ENCODE assay signal across 19 cellular contexts in the genomic region with DNA sequence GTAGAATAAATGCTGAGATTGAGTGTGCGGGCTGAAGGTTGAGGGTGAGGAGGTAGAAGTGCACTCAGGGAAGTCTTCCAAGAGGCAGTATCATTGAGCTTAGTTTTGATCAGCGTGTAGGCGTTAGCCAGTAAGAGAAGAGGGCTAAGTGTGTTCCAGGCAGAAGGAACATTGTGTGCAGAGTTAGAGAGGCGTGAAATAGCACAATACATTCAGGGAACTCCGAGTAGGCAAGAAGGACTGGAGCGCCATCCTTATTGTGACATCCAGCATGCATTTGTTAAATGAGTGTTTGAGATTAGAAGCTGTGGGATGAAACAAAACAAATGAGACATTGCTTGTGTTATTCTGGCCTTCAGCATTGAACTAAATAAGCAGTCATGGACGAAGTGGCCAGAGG.
DNase-seq lines count a peak whose midpoint lies in the region; ATAC-seq and TF ChIP-seq lines count a peak whose summit lies in the region.
"Had no signal": no experiment of that assay in that cellular context is flagged by ENCODE, and none has a peak within 500 bp of the region (broad histone marks: within the 10 kb centered on the region; RNA-seq: fewer than 3 reads in every experiment).

No MANE protein-coding gene starts in this region.

- peaks cover 41 to 42% of the 10 kb centered on the region in 2 experiments for H3K4me1 ChIP-seq in HCT116 (ENCODE audit: control insufficient read depth in 1 of 2, insufficient read depth in 2 of 2, low read length in 2 of 2)
- peaks cover 52% of the 10 kb centered on the region for H3K4me1 ChIP-seq in PC-3 (ENCODE audit: insufficient read depth, low read length)
- peaks cover 18% of the 10 kb centered on the region for H3K4me1 ChIP-seq in OCI-LY7 (ENCODE audit: insufficient read depth, low read length, poor library complexity, severe bottlenecking)

- BruUV-seq in HCT116 (replicated peaks; lab: Mats Ljungman, UMichigan) (no TSS peak), PC-3 (replicated peaks; lab: Mats Ljungman, UMichigan) (no TSS peak), OCI-LY7 (replicated peaks; lab: Mats Ljungman, UMichigan) (no TSS peak)

- H3K4me1 Mint-ChIP-seq in glutamatergic neuron (ENCODE audit: low read depth, unreplicated experiment) (no peaks in the 10 kb centered on the region), osteocyte (ENCODE audit: unreplicated experiment) (peaks cover 48% of the 10 kb centered on the region)

- intact Hi-C loops in HCT116 (cut with micrococcal nuclease) = loop anchor here (5.0 kb wide), 1 partner anchor 285 kb away; no protein-coding TSS in a partner anchor
- intact Hi-C loops in PC-3 (cut with micrococcal nuclease) = loop anchor here (5.0 to 10.0 kb wide), 3 partner anchors 50 to 238 kb away; no protein-coding TSS in a partner anchor
- intact Hi-C loops in OCI-LY7 (cut with micrococcal nuclease; ENCODE audit: unreplicated experiment) = no loop called here

- peaks cover 6% of the 10 kb centered on the region for H3F3A ChIP-seq in PC-3 (ENCODE audit: low read length, unreplicated experiment)

- H3K9me3 Mint-ChIP-seq in glutamatergic neuron (ENCODE audit: unreplicated experiment) (no peaks in the 10 kb centered on the region), osteocyte (ENCODE audit: unreplicated experiment) (peaks cover 4% of the 10 kb centered on the region)

- ATAC-seq in HCT116 (no peak), PC-3 (no peak), HG03095 (IDR thresholded peaks at IDR 0.05; ENCODE audit: unreplicated experiment) (no peak), HG03045 (IDR thresholded peaks at IDR 0.05; ENCODE audit: unreplicated experiment) (no peak)
- ATAC-seq: left colon; naive thymus-derived CD4-positive, alpha-beta T cell had no signal

- H3K36me3 ChIP-seq in HCT116 (ENCODE audit: control insufficient read depth in 1 of 2, insufficient read depth in 2 of 2, low read length in 2 of 2) (no peaks in the 10 kb centered on the region), PC-3 (ENCODE audit: low read depth, low read length) (no peaks in the 10 kb centered on the region), brain microvascular endothelial cell (replicated peaks) (no peaks in the 10 kb centered on the region), OCI-LY7 (ENCODE audit: insufficient read depth, low read length) (no peaks in the 10 kb centered on the region)
- H3K36me3 ChIP-seq: BLaER1 treated with 17β-estradiol and CSF1 and Interleukin-3, amounts not matched to agents 10 nM and 100 nM; tibial artery had no signal

- TF ChIP-seq CTCF in HCT116 (IDR thresholded peaks at IDR 0.05 in 2 of 3, conservative IDR thresholded peaks at IDR 0.05 in 1 of 3; ENCODE audit: borderline replicate concordance in 1 of 3, insufficient read depth in 1 of 3, low read depth in 2 of 3, low read length in 2 of 3) (no peak), PC-3 (conservative IDR thresholded peaks at IDR 0.05; ENCODE audit: low read depth, low read length) (no peak), glutamatergic neuron (IDR thresholded peaks at IDR 0.05; ENCODE audit: partially characterized antibody, unreplicated experiment) (no peak), osteocyte (IDR thresholded peaks at IDR 0.05) (no peak), brain microvascular endothelial cell (IDR thresholded peaks at IDR 0.05; ENCODE audit: low read depth, low read length, missing control alignments) (no peak), OCI-LY7 (conservative IDR thresholded peaks at IDR 0.05; ENCODE audit: low read length) (no peak)

- H3K36me3 Mint-ChIP-seq in glutamatergic neuron (ENCODE audit: unreplicated experiment) (no peaks in the 10 kb centered on the region), osteocyte (ENCODE audit: unreplicated experiment) (peaks cover 2% of the 10 kb centered on the region)
- H3K36me3 Mint-ChIP-seq: naive thymus-derived CD4-positive, alpha-beta T cell had no signal

- H3K27me3 ChIP-seq in HCT116 (ENCODE audit: insufficient read depth, low read length) (no peaks in the 10 kb centered on the region), PC-3 (ENCODE audit: low read length) (no peaks in the 10 kb centered on the region), brain microvascular endothelial cell (replicated peaks) (no peaks in the 10 kb centered on the region)
- H3K27me3 ChIP-seq: tibial artery had no signal

- TF ChIP-seq RAD21 in HCT116 (IDR thresholded peaks at IDR 0.05; ENCODE audit: low read depth) = no peak

- no peak for TF ChIP-seq POLR2A in HCT116 (IDR thresholded peaks at IDR 0.05; ENCODE audit: borderline replicate concordance, extremely low read depth, insufficient read depth, insufficient read length)

- H3K4me2 ChIP-seq in HCT116 (ENCODE audit: low read length) = peak overlapping the region; percentile 63; the same call in 1 of the 2 replicates
- peak overlapping the region; percentile 48 for H3K4me2 ChIP-seq in PC-3 (ENCODE audit: low read length)
- H3K4me2 ChIP-seq in OCI-LY7 (ENCODE audit: low read length) = no peak overlapping the region

- CTCF ChIA-PET in HCT116 (lab: Charles Lee) = interaction anchor here (0.5 kb wide), 1 partner anchor 13 kb away, joined by 6 read pairs; no protein-coding TSS in a partner anchor
- CTCF ChIA-PET in PC-3 (lab: Charles Lee) = no interaction called here
- CTCF ChIA-PET in OCI-LY7 (lab: Charles Lee; ENCODE audit: unreplicated experiment) = no interaction called here

- in situ Hi-C loops in brain microvascular endothelial cell (cut with HindIII; ENCODE audit: low pct_ligation_motif_present, low sequenced_read_pairs) = no loop called here

- no peak for DNase-seq in HCT116 (ENCODE audit: low read depth, low spot score)
- DNase-seq in PC-3 = no peak
- no peak for DNase-seq in glutamatergic neuron
- DNase-seq in osteocyte (ENCODE audit: extremely low spot score, unreplicated experiment) = no peak
- no peak for DNase-seq in brain microvascular endothelial cell
- DNase-seq in OCI-LY7 (ENCODE audit: low spot score) = no peak
- DNase-seq: activated naive CD4-positive, alpha-beta T cell; DMS79; effector CD4-positive, alpha-beta T cell; left colon; naive thymus-derived CD4-positive, alpha-beta T cell; NCI-H187; NCI-H524; retina; tibial artery had no signal

- H2AFZ ChIP-seq in HCT116 (ENCODE audit: low read depth, low read length, poor library complexity, severe bottlenecking) (no peak overlapping the region), PC-3 (ENCODE audit: low read length) (no peak overlapping the region), OCI-LY7 (ENCODE audit: low read length) (no peak overlapping the region)

- H3K9me3 ChIP-seq in HCT116 (ENCODE audit: control insufficient read depth in 1 of 2, insufficient read depth in 1 of 2, low read depth in 1 of 2, low read length in 2 of 2) = no peaks in the 10 kb centered on the region
- no peaks in the 10 kb centered on the region for H3K9me3 ChIP-seq in PC-3 (ENCODE audit: low read length)
- H3K9me3 ChIP-seq in OCI-LY7 (ENCODE audit: low read length) = no peaks in the 10 kb centered on the region
- H3K9me3 ChIP-seq: BLaER1 treated with 17β-estradiol and CSF1 and Interleukin-3, amounts not matched to agents 10 nM and 100 nM had no signal

- 0 out of 4 replicates have a peak overlapping the region, but pooled peaks of 1 of the 2 experiments have one; percentile 7 for H3K4me3 ChIP-seq in HCT116 (replicated peaks in 1 of 2; ENCODE audit: low read depth in 1 of 2, low read length in 2 of 2)
- H3K4me3 ChIP-seq in PC-3 (ENCODE audit: low read length) = no peak overlapping the region
- H3K4me3 ChIP-seq in brain microvascular endothelial cell (ENCODE audit: low read depth, low read length) = no peak overlapping the region
- no peak overlapping the region for H3K4me3 ChIP-seq in OCI-LY7 (ENCODE audit: low read depth, low read length, poor library complexity, severe bottlenecking)
- H3K4me3 ChIP-seq: BLaER1 treated with 17β-estradiol and CSF1 and Interleukin-3, amounts not matched to agents 10 nM and 100 nM; tibial artery had no signal

- H3K79me2 ChIP-seq in HCT116 (ENCODE audit: insufficient read depth, low read length) = no peaks in the 10 kb centered on the region
- no peaks in the 10 kb centered on the region for H3K79me2 ChIP-seq in PC-3 (ENCODE audit: low read length)
- no peaks in the 10 kb centered on the region for H3K79me2 ChIP-seq in OCI-LY7 (ENCODE audit: insufficient read depth, low read depth, low read length)

- H3K27me3 Mint-ChIP-seq in glutamatergic neuron (ENCODE audit: unreplicated experiment) (no peaks in the 10 kb centered on the region), osteocyte (ENCODE audit: unreplicated experiment) (no peaks in the 10 kb centered on the region)
- H3K27me3 Mint-ChIP-seq: naive thymus-derived CD4-positive, alpha-beta T cell had no signal

- RAD21 ChIA-PET in HCT116 (lab: Charles Lee; ENCODE audit: low non-redundant PET in 1 of 2, low total read pairs in 2 of 2, uncharacterized antibody in 2 of 2, unreplicated experiment in 2 of 2) = no interaction called here

- H3K4me3 Mint-ChIP-seq in glutamatergic neuron (ENCODE audit: unreplicated experiment) (no peak overlapping the region), osteocyte (ENCODE audit: unreplicated experiment) (no peak overlapping the region)
- H3K4me3 Mint-ChIP-seq: naive thymus-derived CD4-positive, alpha-beta T cell had no signal

- H3K9me2 ChIP-seq in HCT116 (ENCODE audit: insufficient read depth) (no peaks in the 10 kb centered on the region), PC-3 (replicated peaks; ENCODE audit: low read length) (no peaks in the 10 kb centered on the region), OCI-LY7 (ENCODE audit: insufficient read depth, low read length) (no peaks in the 10 kb centered on the region)

- H3K27ac Mint-ChIP-seq in glutamatergic neuron (ENCODE audit: unreplicated experiment) = peak overlapping the region; percentile 2
- peak overlapping the region; percentile 6 for H3K27ac Mint-ChIP-seq in osteocyte (ENCODE audit: unreplicated experiment)

- H3K9ac ChIP-seq in HCT116 (ENCODE audit: low read length) = no peak overlapping the region
- no peak overlapping the region for H3K9ac ChIP-seq in PC-3 (ENCODE audit: low read length)
- H3K9ac ChIP-seq: BLaER1 treated with 17β-estradiol and CSF1 and Interleukin-3, amounts not matched to agents 10 nM and 100 nM had no signal

- no peaks in the 10 kb centered on the region for H4K20me1 ChIP-seq in HCT116 (ENCODE audit: insufficient read depth)
- no peaks in the 10 kb centered on the region for H4K20me1 ChIP-seq in PC-3 (ENCODE audit: low read length)
- no peaks in the 10 kb centered on the region for H4K20me1 ChIP-seq in OCI-LY7 (ENCODE audit: insufficient read depth, low read length)

- H3K27ac ChIP-seq in HCT116 (ENCODE audit: low read depth, low read length) (no peak overlapping the region; the same call in 1 of the 2 replicates), PC-3 (ENCODE audit: low read length) (no peak overlapping the region; the same call in 1 of the 2 replicates), brain microvascular endothelial cell (no peak overlapping the region), OCI-LY7 (ENCODE audit: low read depth, low read length, poor library complexity, severe bottlenecking) (no peak overlapping the region)
- H3K27ac ChIP-seq: tibial artery, VCaP had no signal

- POLR2A ChIA-PET in HCT116 (lab: Charles Lee) (interaction anchor here (1.1 kb wide), 1 partner anchor 22 kb away, joined by 3 read pairs; no protein-coding TSS in a partner anchor), PC-3 (lab: Charles Lee; ENCODE audit: unreplicated experiment) (no interaction called here), OCI-LY7 (lab: Charles Lee) (interaction anchor here (0.6 to 1.5 kb wide), 3 partner anchors 22 to 211 kb away, joined by 3 to 5 read pairs (median 4); no protein-coding TSS in a partner anchor)
